In genomic region chr18:57249109-57249508, GRCh38 we compare ENCODE assay signal across 14 cellular contexts.
DNase-seq lines count a peak whose midpoint lies in the region; ATAC-seq and TF ChIP-seq lines count a peak whose summit lies in the region.
"Had no signal": no experiment of that assay in that cellular context is flagged by ENCODE, and none has a peak within 500 bp of the region (broad histone marks: within the 10 kb centered on the region; RNA-seq: fewer than 3 reads in every experiment).

No MANE protein-coding gene starts in this region.

- no peaks in the 10 kb centered on the region for H3K36me3 Mint-ChIP-seq in neural progenitor cell
- H3K36me3 Mint-ChIP-seq: CD4-positive, alpha-beta memory T cell had no signal

- no peak overlapping the region for H3K27ac ChIP-seq in neural progenitor cell
- H3K27ac ChIP-seq: C4-2B had no signal

- no peak for ATAC-seq in HG02884 (IDR thresholded peaks at IDR 0.05; ENCODE audit: unreplicated experiment)

- no peak overlapping the region for H3K4me3 ChIP-seq in neural progenitor cell
- H3K4me3 ChIP-seq: HAP-1 had no signal

- no peaks in the 10 kb centered on the region for H3K9me3 Mint-ChIP-seq in neural progenitor cell
- H3K9me3 Mint-ChIP-seq: CD4-positive, alpha-beta memory T cell had no signal

- H3K9ac ChIP-seq in neural progenitor cell, result no peak overlapping the region

- peak overlapping the region; percentile 57 for H3K27ac Mint-ChIP-seq in neural progenitor cell
- H3K27ac Mint-ChIP-seq: CD4-positive, alpha-beta memory T cell had no signal

- H3K36me3 ChIP-seq in neural progenitor cell, result no peaks in the 10 kb centered on the region
- H3K36me3 ChIP-seq: BE2C, HAP-1 had no signal

- no peak for TF ChIP-seq CTCF in neural progenitor cell (IDR thresholded peaks at IDR 0.05)

- peak overlapping the region; percentile 32 for H3K4me2 ChIP-seq in neural progenitor cell

- no peaks in the 10 kb centered on the region for H3F3A ChIP-seq in neural progenitor cell (ENCODE audit: low read depth)

- H3K4me1 Mint-ChIP-seq in neural progenitor cell, result peaks cover 25% of the 10 kb centered on the region
- H3K4me1 Mint-ChIP-seq: CD4-positive, alpha-beta memory T cell had no signal

- H2AFZ ChIP-seq in neural progenitor cell (replicated peaks), result no peak overlapping the region

- H3K27me3 ChIP-seq in neural progenitor cell, result no peaks in the 10 kb centered on the region
- H3K27me3 ChIP-seq: BE2C had no signal

- no peaks in the 10 kb centered on the region for H3K79me2 ChIP-seq in neural progenitor cell (ENCODE audit: low read depth)

- DNase-seq in AML-193 (lab: John Stamatoyannopoulos, UW) (peak; percentile 18 to 28), NOMO-1 (lab: John Stamatoyannopoulos, UW; ENCODE audit: unreplicated experiment in 2 of 2) (peak; percentile 2 to 34), ecto neural progenitor cell (ENCODE audit: low spot score) (peak; percentile 59), neural progenitor cell (ENCODE audit: low spot score) (peak; percentile 62), hippocampal formation (lab: John Stamatoyannopoulos, UW) (no peak), NCI-H2081 (lab: John Stamatoyannopoulos, UW) (no peak)
- DNase-seq: BE2C; CD4-positive, alpha-beta memory T cell; DMS153; DMS79 treated with DMSO at 0.1 percent for 48 hours; EL had no signal

- peaks cover 15% of the 10 kb centered on the region for H3K4me1 ChIP-seq in neural progenitor cell
- H3K4me1 ChIP-seq: BE2C, HAP-1 had no signal

- H3K9me3 ChIP-seq in neural progenitor cell (ENCODE audit: low read depth), result no peaks in the 10 kb centered on the region
- H3K9me3 ChIP-seq: BE2C, HAP-1 had no signal

- H3K4me3 Mint-ChIP-seq in neural progenitor cell, result no peak overlapping the region
- H3K4me3 Mint-ChIP-seq: CD4-positive, alpha-beta memory T cell had no signal

- peaks cover 4% of the 10 kb centered on the region for H3K27me3 Mint-ChIP-seq in neural progenitor cell (ENCODE audit: insufficient read depth, low read depth)

- H4K20me1 ChIP-seq in neural progenitor cell (ENCODE audit: low read depth), result no peaks in the 10 kb centered on the region

Comparison
In these comparisons a context has a peak if more than half of its experiments do, and no peak if none do; other contexts are left out.
1. DNase-seq: peak in AML-193 (2 of 2), NOMO-1 (2 of 2), ecto neural progenitor cell (single experiment) and neural progenitor cell (single experiment); none in hippocampal formation (0 of 2) and NCI-H2081 (0 of 2).